8 cellular contexts compared by ENCODE assay signal in genomic region chr4:48681856-48682255, GRCh38.
DNase-seq lines count a peak whose midpoint lies in the region; ATAC-seq and TF ChIP-seq lines count a peak whose summit lies in the region.

No MANE protein-coding gene starts in this region.

- DNase-seq in GF-D8 (lab: John Stamatoyannopoulos, UW), result peak; percentile 4
- peak; percentile 46 for DNase-seq in GM20000 (ENCODE audit: low spot score)
- peak; percentile 12 for DNase-seq in HT1080 (ENCODE audit: low read depth)
- DNase-seq in body of pancreas, result peak in 1 of 4 donors; percentile 37
- peak in 6 of 9 donors; percentile 4 to 43 (median 25) for DNase-seq in naive thymus-derived CD4-positive, alpha-beta T cell
- DNase-seq in KG1 (lab: John Stamatoyannopoulos, UW), result no peak
- no peak for DNase-seq in NCI-H2029 (lab: John Stamatoyannopoulos, UW)
- DNase-seq in NCI-H2171 treated with DMSO at 0.1 percent for 48 hours (lab: John Stamatoyannopoulos, UW), result no peak

- peak overlapping the region in 1 of 10 donors; percentile 26 for H3K4me3 Mint-ChIP-seq in naive thymus-derived CD4-positive, alpha-beta T cell

- H3K4me1 Mint-ChIP-seq in naive thymus-derived CD4-positive, alpha-beta T cell, result peaks cover 22 to 52% (median 45%) of the 10 kb centered on the region in 7 donors

- H3K27ac Mint-ChIP-seq in naive thymus-derived CD4-positive, alpha-beta T cell, result peak overlapping the region in 7 of 9 donors; percentile 35 to 86 (median 69)

- peak overlapping the region in 1 of 4 donors; percentile 65 for H3K27ac ChIP-seq in body of pancreas
- no peak overlapping the region for H3K27ac ChIP-seq in naive thymus-derived CD4-positive, alpha-beta T cell (ENCODE audit: low read depth, low read length)

- H3K4me1 ChIP-seq in body of pancreas, result peaks cover 13% of the 10 kb centered on the region
- peaks cover 4 to 9% of the 10 kb centered on the region in 2 donors for H3K4me1 ChIP-seq in naive thymus-derived CD4-positive, alpha-beta T cell (ENCODE audit: control insufficient read depth in 2 of 2, insufficient read depth in 2 of 2, low read length in 2 of 2)

- H3K36me3 ChIP-seq in body of pancreas (replicated peaks in 1 of 2; ENCODE audit: insufficient read depth in 1 of 2, low read depth in 2 of 2), result no peaks in the 10 kb centered on the region
- no peaks in the 10 kb centered on the region for H3K36me3 ChIP-seq in naive thymus-derived CD4-positive, alpha-beta T cell (ENCODE audit: control insufficient read depth in 2 of 3, insufficient read depth in 3 of 3, low read length in 3 of 3)

- H3K36me3 Mint-ChIP-seq in naive thymus-derived CD4-positive, alpha-beta T cell, result peaks cover 6 to 25% (median 14%) of the 10 kb centered on the region in 5 donors

- POLR2A ChIA-PET in naive thymus-derived CD4-positive, alpha-beta T cell (lab: Charles Lee), result no interaction called here

- H3K9me3 Mint-ChIP-seq in naive thymus-derived CD4-positive, alpha-beta T cell, result peaks cover 0 to 2% (median 0%) of the 10 kb centered on the region in 11 donors

- no peak overlapping the region for H3K4me3 ChIP-seq in body of pancreas
- H3K4me3 ChIP-seq in naive thymus-derived CD4-positive, alpha-beta T cell (ENCODE audit: low read length), result no peak overlapping the region

- CTCF ChIA-PET in naive thymus-derived CD4-positive, alpha-beta T cell (lab: Charles Lee), result interaction anchor here (1.0 to 1.5 kb wide), 2 partner anchors 13 to 103 kb away, joined by 3 to 12 read pairs; no protein-coding TSS in a partner anchor

- H3K27me3 Mint-ChIP-seq in naive thymus-derived CD4-positive, alpha-beta T cell, result no peaks in the 10 kb centered on the region

- no peaks in the 10 kb centered on the region for H3K27me3 ChIP-seq in body of pancreas
- no peaks in the 10 kb centered on the region for H3K27me3 ChIP-seq in naive thymus-derived CD4-positive, alpha-beta T cell (ENCODE audit: control insufficient read depth in 2 of 2, insufficient read depth in 2 of 2, low read length in 2 of 2)

- TF ChIP-seq POLR2A in body of pancreas (IDR thresholded peaks at IDR 0.05), result no peak

- intact Hi-C loops in body of pancreas (cut with DNase I), result no loop called here
- intact Hi-C loops in naive thymus-derived CD4-positive, alpha-beta T cell (cut with micrococcal nuclease), result loop anchor here (1.0 to 10.0 kb wide), 8 partner anchors 93 to 281 kb away; partner anchors contain the start of genes FRYL (in 1 of the 2), OCIAD1 (in 1 of the 2) and OCIAD2 (in 1 of the 2)

- no peak for TF ChIP-seq CTCF in GM20000 (IDR thresholded peaks at IDR 0.05; ENCODE audit: extremely low read depth, missing control alignments)
- peak in 5 of 7 experiments; percentile 35 to 54 (median 40) for TF ChIP-seq CTCF in body of pancreas (IDR thresholded peaks at IDR 0.05)

- H3K9me3 ChIP-seq in body of pancreas, result no peaks in the 10 kb centered on the region
- H3K9me3 ChIP-seq in naive thymus-derived CD4-positive, alpha-beta T cell (ENCODE audit: control insufficient read depth in 2 of 3, low read length in 3 of 3), result no peaks in the 10 kb centered on the region

- peak; percentile 70 for ATAC-seq in body of pancreas
- ATAC-seq in naive thymus-derived CD4-positive, alpha-beta T cell, result peak; percentile 70

Comparison
In these comparisons a context has a peak if more than half of its experiments do, and no peak if none do; other contexts are left out.
1. DNase-seq: peak in GF-D8 (single experiment), GM20000 (single experiment), HT1080 (single experiment) and naive thymus-derived CD4-positive, alpha-beta T cell (6 of 9); none in KG1 (single experiment), NCI-H2029 (single experiment) and NCI-H2171 treated with DMSO at 0.1 percent for 48 hours (single experiment).